Comparison of ENCODE assay signal across 33 cellular contexts in the genomic region with DNA sequence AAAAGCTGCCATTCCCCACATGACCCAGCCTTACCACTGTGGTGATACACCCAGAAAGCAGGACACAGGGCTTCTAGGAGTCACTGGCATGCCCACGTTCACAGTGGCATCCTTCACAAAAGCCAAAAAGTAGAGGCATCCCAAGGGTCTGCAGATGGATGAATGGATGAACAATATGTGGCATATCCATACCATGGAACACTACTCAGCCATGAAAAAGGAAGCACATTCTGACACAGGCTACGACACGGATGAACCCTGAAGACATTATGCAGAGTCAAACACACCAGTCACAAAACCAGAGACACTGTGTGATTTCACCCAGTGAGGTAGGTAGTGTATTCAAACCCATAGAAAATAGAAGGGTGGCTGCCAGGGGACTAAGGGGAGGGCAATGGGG.
"Had no signal": no experiment of that assay in that cellular context is flagged by ENCODE, and none has a peak within 500 bp of the region (broad histone marks: within the 10 kb centered on the region; RNA-seq: fewer than 3 reads in every experiment).

No MANE protein-coding gene starts in this region.

- H3K27me3 Mint-ChIP-seq: activated CD4-positive, alpha-beta memory T cell treated with anti-CD3 and anti-CD28 coated beads for 36 hours; brain; T-cell had no signal

- H3K4me3 ChIP-seq: adrenal gland, Peyer's patch, SJSA1 had no signal

- H3K9me3 Mint-ChIP-seq: activated B cell treated with CpG ODN at 0.5 μM for 24 hours; activated CD4-positive, alpha-beta memory T cell treated with anti-CD3 and anti-CD28 coated beads for 36 hours; activated naive CD4-positive, alpha-beta T cell treated with anti-CD3 and anti-CD28 coated beads for 36 hours; activated naive CD4-positive, alpha-beta T cell treated with anti-CD3 and anti-CD28 coated beads, Interleukin-2, amount 50 U/mL, for 72 hours; activated T-cell treated with anti-CD3 and anti-CD28 coated beads, Interleukin-2, amount 50 U/mL, for 4 hours; activated T-helper 1 cell treated with anti-CD3 and anti-CD28 coated beads, Interleukin-12 subunit alpha, Interleukin-12 subunit beta, Interleukin-2, Interleukin-4 antibody, amounts not matched to agents 30 ng/mL and 10 ng/mL and 1 ng/mL, durations not matched to agents 14 hours and 24 hours and 36 hours; T-cell had no signal

- DNase-seq: activated B cell treated with CpG ODN at 0.5 μM for 24 hours; activated CD4-positive, alpha-beta memory T cell treated with anti-CD3 and anti-CD28 coated beads for 36 hours; activated CD4-positive, alpha-beta T cell treated with anti-CD3 and anti-CD28 coated beads for 4 hours; activated CD4-positive, alpha-beta T cell treated with anti-CD3 and anti-CD28 coated beads, Interleukin-2, amount 50 U/mL, for 1 hour; activated CD4-positive, CD25-positive, alpha-beta regulatory T cell treated with anti-CD3 and anti-CD28 coated beads, Interleukin-2, amount 50 U/mL, for 72 hours; activated CD8-positive, alpha-beta memory T cell treated with anti-CD3 and anti-CD28 coated beads, Interleukin-2, amount 50 U/mL, for 4 hours; activated gamma-delta T cell treated with Interleukin-2 at 50 U/mL for 16 hours; activated naive CD4-positive, alpha-beta T cell treated with anti-CD3 and anti-CD28 coated beads for 36 hours; activated T-cell treated with anti-CD3 and anti-CD28 coated beads for 4 hours; activated T-cell treated with anti-CD3 and anti-CD28 coated beads, Interleukin-2, amount 50 U/mL, for 4 hours; adrenal gland; central memory CD4-positive, alpha-beta T cell; MM.1S; MV-4-11; NCI-H1092; NCI-H1436 treated with DMSO at 0.1 percent for 48 hours; NCI-H1694 treated with DMSO at 0.1 percent for 48 hours; NCI-H2029; NCI-H345; NCI-H524 treated with DMSO at 0.1 percent for 48 hours; PC-3; Peyer's patch; RPMI8226; SHP77 treated with DMSO at 0.1 percent for 48 hours; SK-N-SH; T-cell; T-helper 2 cell; T-helper 9 cell had no signal

- H3K36me3 Mint-ChIP-seq: activated naive CD4-positive, alpha-beta T cell treated with anti-CD3 and anti-CD28 coated beads, Interleukin-2, amount 50 U/mL, for 72 hours; T-cell had no signal

- ATAC-seq: activated naive CD4-positive, alpha-beta T cell treated with anti-CD3 and anti-CD28 coated beads, Interleukin-2, amount 50 U/mL, for 72 hours; activated T-cell treated with anti-CD3 and anti-CD28 coated beads, Interleukin-2, amount 50 U/mL, for 4 hours; PC-3; T-cell had no signal

- H3K27me3 ChIP-seq: adrenal gland, Peyer's patch, SJSA1 had no signal

- H3K4me3 Mint-ChIP-seq: activated B cell treated with CpG ODN at 0.5 μM for 24 hours; activated CD4-positive, alpha-beta memory T cell treated with anti-CD3 and anti-CD28 coated beads for 36 hours; activated naive CD4-positive, alpha-beta T cell treated with anti-CD3 and anti-CD28 coated beads for 36 hours; activated T-cell treated with anti-CD3 and anti-CD28 coated beads, Interleukin-2, amount 50 U/mL, for 4 hours; activated T-helper 1 cell treated with anti-CD3 and anti-CD28 coated beads, Interleukin-12 subunit alpha, Interleukin-12 subunit beta, Interleukin-2, Interleukin-4 antibody, amounts not matched to agents 30 ng/mL and 10 ng/mL and 1 ng/mL, durations not matched to agents 14 hours and 24 hours and 36 hours; brain; T-cell had no signal

- H3K9me3 ChIP-seq: adrenal gland, Peyer's patch, SJSA1, SK-N-SH had no signal

- H3K27ac ChIP-seq: adrenal gland, KMS-11, Peyer's patch, SJSA1 had no signal

- H3K27ac Mint-ChIP-seq: activated B cell treated with CpG ODN at 0.5 μM for 24 hours; activated CD4-positive, alpha-beta memory T cell treated with anti-CD3 and anti-CD28 coated beads for 36 hours; activated naive CD4-positive, alpha-beta T cell treated with anti-CD3 and anti-CD28 coated beads for 36 hours; activated naive CD4-positive, alpha-beta T cell treated with anti-CD3 and anti-CD28 coated beads, Interleukin-2, amount 50 U/mL, for 72 hours; activated T-helper 1 cell treated with anti-CD3 and anti-CD28 coated beads, Interleukin-12 subunit alpha, Interleukin-12 subunit beta, Interleukin-2, Interleukin-4 antibody, amounts not matched to agents 30 ng/mL and 10 ng/mL and 1 ng/mL, durations not matched to agents 14 hours and 24 hours and 36 hours; brain; T-cell had no signal

- H3K36me3 ChIP-seq: SJSA1 had no signal
